Comparison of ENCODE assay signal across 11 cellular contexts in the genomic region with DNA sequence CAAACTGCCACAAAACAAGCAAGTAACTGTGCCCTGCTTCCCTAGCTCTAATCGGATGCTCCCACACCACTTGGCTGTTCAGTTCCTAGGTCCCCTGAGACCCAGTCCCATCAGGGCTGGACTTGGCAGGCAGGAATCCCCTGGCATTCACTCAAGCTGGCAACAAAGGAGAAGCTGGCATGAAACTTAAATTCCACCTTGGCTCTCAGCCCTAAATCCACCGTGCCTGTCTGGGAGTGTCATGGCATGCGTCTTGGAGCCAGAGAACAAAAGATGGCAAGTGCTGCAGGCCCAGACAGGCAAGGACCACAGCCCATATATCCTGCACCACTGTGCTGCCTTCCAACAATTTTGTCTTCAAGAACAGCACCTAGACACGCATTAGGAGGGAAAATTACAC. TPM values are rescaled to one million over a fixed set of nuclear protein-coding genes. Genes with fewer than 3 reads are reported as not detected.
DNase-seq lines count a peak whose midpoint lies in the region; ATAC-seq, FAIRE-seq and TF ChIP-seq lines count a peak whose summit lies in the region.
"Had no signal": no experiment of that assay in that cellular context is flagged by ENCODE, and none has a peak within 500 bp of the region (broad histone marks: within the 10 kb centered on the region; RNA-seq: fewer than 3 reads in every experiment).

No MANE protein-coding gene starts in this region.

- no peaks in the 10 kb centered on the region for H3K27me3 Mint-ChIP-seq in activated CD8-positive, alpha-beta memory T cell treated with anti-CD3 and anti-CD28 coated beads, Interleukin-2, amount 10 ng/mL, durations not matched to agents 7 days and 5 days
- no peaks in the 10 kb centered on the region for H3K27me3 Mint-ChIP-seq in activated naive CD8-positive, alpha-beta T cell treated with anti-CD3 and anti-CD28 coated beads for 36 hours
- H3K27me3 Mint-ChIP-seq in activated T-helper 1 cell treated with anti-CD3 and anti-CD28 coated beads, Interleukin-12 subunit alpha, Interleukin-12 subunit beta, Interleukin-2, Interleukin-4 antibody, amounts not matched to agents 30 ng/mL and 10 ng/mL and 1 ng/mL, durations not matched to agents 14 hours and 24 hours and 36 hours (ENCODE audit: insufficient read depth) = no peaks in the 10 kb centered on the region

- no peak for TF ChIP-seq RAD21 in K562 (CRISPR knock-in tag; conservative IDR thresholded peaks at IDR 0.05 in 1 of 2, IDR thresholded peaks at IDR 0.05 in 1 of 2)

- H3K36me3 ChIP-seq in K562 (ENCODE audit: control insufficient read depth, insufficient read depth, low read length) = peaks cover 38% of the 10 kb centered on the region
- H3K36me3 ChIP-seq in left lung = peaks cover 0 to 38% of the 10 kb centered on the region in 2 donors

- H3K9me1 ChIP-seq in K562 (ENCODE audit: control insufficient read depth, insufficient read depth, low read length) = no peaks in the 10 kb centered on the region

- H3K27ac Mint-ChIP-seq in activated CD8-positive, alpha-beta memory T cell treated with anti-CD3 and anti-CD28 coated beads, Interleukin-2, amount 10 ng/mL, durations not matched to agents 7 days and 5 days = peak overlapping the region; percentile 34
- no peak overlapping the region for H3K27ac Mint-ChIP-seq in activated naive CD8-positive, alpha-beta T cell treated with anti-CD3 and anti-CD28 coated beads for 36 hours
- H3K27ac Mint-ChIP-seq in activated T-helper 1 cell treated with anti-CD3 and anti-CD28 coated beads, Interleukin-12 subunit alpha, Interleukin-12 subunit beta, Interleukin-2, Interleukin-4 antibody, amounts not matched to agents 30 ng/mL and 10 ng/mL and 1 ng/mL, durations not matched to agents 14 hours and 24 hours and 36 hours = no peak overlapping the region

- H3K27me3 ChIP-seq in K562 (ENCODE audit: control insufficient read depth in 2 of 2, insufficient read depth in 2 of 2, low read length in 2 of 2) (no peaks in the 10 kb centered on the region), left lung (no peaks in the 10 kb centered on the region)

- TF ChIP-seq CTCF in K562 (IDR thresholded peaks at IDR 0.05 in 2 of 3, conservative IDR thresholded peaks at IDR 0.05 in 1 of 3; ENCODE audit: insufficient read depth in 2 of 3, low read depth in 1 of 3, low read length in 3 of 3) = no peak
- TF ChIP-seq CTCF in left lung (IDR thresholded peaks at IDR 0.05) = no peak

- H3K4me2 ChIP-seq in K562 (ENCODE audit: insufficient read depth, low read length) = no peak overlapping the region

- FAIRE-seq in K562 (lab: Jason Lieb, UNC) = no peak
- FAIRE-seq: astrocyte had no signal

- no peaks in the 10 kb centered on the region for H3K4me1 Mint-ChIP-seq in activated CD8-positive, alpha-beta memory T cell treated with anti-CD3 and anti-CD28 coated beads, Interleukin-2, amount 10 ng/mL, durations not matched to agents 7 days and 5 days
- H3K4me1 Mint-ChIP-seq in activated naive CD8-positive, alpha-beta T cell treated with anti-CD3 and anti-CD28 coated beads for 36 hours = peaks cover 6% of the 10 kb centered on the region
- peaks cover 5% of the 10 kb centered on the region for H3K4me1 Mint-ChIP-seq in activated T-helper 1 cell treated with anti-CD3 and anti-CD28 coated beads, Interleukin-12 subunit alpha, Interleukin-12 subunit beta, Interleukin-2, Interleukin-4 antibody, amounts not matched to agents 30 ng/mL and 10 ng/mL and 1 ng/mL, durations not matched to agents 14 hours and 24 hours and 36 hours (ENCODE audit: low read depth)

- no peak for TF ChIP-seq EP300 in K562 (IDR thresholded peaks at IDR 0.05; ENCODE audit: low read length)

- POLR2A ChIA-PET in K562 (lab: Yijun Ruan, JAX) = interaction anchor here (0.6 to 5.2 kb wide), 18 partner anchors 9 to 325 kb away, joined by 3 to 46 read pairs (median 6); partner anchors contain the start of genes EGR1, ETF1 and KDM3B

- 58% methylated on average over 4 of the region's 4 CpGs for WGBS in K562 (ENCODE audit: insufficient coverage, low coverage, missing lambda C conversion rate)

- H2AFZ ChIP-seq in K562 (ENCODE audit: low read depth, low read length) = no peak overlapping the region

- H3K4me3 Mint-ChIP-seq in activated CD8-positive, alpha-beta memory T cell treated with anti-CD3 and anti-CD28 coated beads, Interleukin-2, amount 10 ng/mL, durations not matched to agents 7 days and 5 days = no peak overlapping the region
- H3K4me3 Mint-ChIP-seq in activated naive CD8-positive, alpha-beta T cell treated with anti-CD3 and anti-CD28 coated beads for 36 hours = no peak overlapping the region
- H3K4me3 Mint-ChIP-seq in activated T-helper 1 cell treated with anti-CD3 and anti-CD28 coated beads, Interleukin-12 subunit alpha, Interleukin-12 subunit beta, Interleukin-2, Interleukin-4 antibody, amounts not matched to agents 30 ng/mL and 10 ng/mL and 1 ng/mL, durations not matched to agents 14 hours and 24 hours and 36 hours = no peak overlapping the region

- H3K9me3 Mint-ChIP-seq in activated CD8-positive, alpha-beta memory T cell treated with anti-CD3 and anti-CD28 coated beads, Interleukin-2, amount 10 ng/mL, durations not matched to agents 7 days and 5 days (ENCODE audit: low read depth) = no peaks in the 10 kb centered on the region
- H3K9me3 Mint-ChIP-seq in activated naive CD8-positive, alpha-beta T cell treated with anti-CD3 and anti-CD28 coated beads for 36 hours = no peaks in the 10 kb centered on the region
- no peaks in the 10 kb centered on the region for H3K9me3 Mint-ChIP-seq in activated T-helper 1 cell treated with anti-CD3 and anti-CD28 coated beads, Interleukin-12 subunit alpha, Interleukin-12 subunit beta, Interleukin-2, Interleukin-4 antibody, amounts not matched to agents 30 ng/mL and 10 ng/mL and 1 ng/mL, durations not matched to agents 14 hours and 24 hours and 36 hours

- CTCF ChIA-PET in activated CD8-positive, alpha-beta memory T cell treated with anti-CD3 and anti-CD28 coated beads, Interleukin-2, amount 10 ng/mL, durations not matched to agents 7 days and 5 days (lab: Charles Lee) = interaction anchor here (1.0 to 8.1 kb wide), 12 partner anchors 12 to 318 kb away, joined by 3 to 91 read pairs (median 6); partner anchors contain the start of gene EGR1
- CTCF ChIA-PET in K562 (lab: Yijun Ruan, JAX; ENCODE audit: low intra/inter-chr PET ratio) = interaction anchor here (2.8 to 5.4 kb wide), 2 partner anchors 41 to 54 kb away, joined by 26 to 57 read pairs; partner anchors contain the start of gene EGR1

- in situ Hi-C loops in K562 (cut with MboI) = loop anchor here (5.0 kb wide), 1 partner anchor 42 kb away; no protein-coding TSS in a partner anchor

- H3K9ac ChIP-seq in K562 (ENCODE audit: insufficient read depth in 1 of 2, low read depth in 2 of 2, low read length in 2 of 2) = no peak overlapping the region

- no peaks in the 10 kb centered on the region for H3K9me3 ChIP-seq in K562 (replicated peaks; ENCODE audit: control insufficient read depth, insufficient read depth, low read depth, low read length)
- H3K9me3 ChIP-seq in left lung = no peaks in the 10 kb centered on the region

- DNase-seq in activated CD8-positive, alpha-beta memory T cell treated with anti-CD3 and anti-CD28 coated beads, Interleukin-2, amount 10 ng/mL, durations not matched to agents 7 days and 5 days = no peak
- no peak for DNase-seq in activated CD8-positive, alpha-beta memory T cell treated with anti-CD3 and anti-CD28 coated beads, Interleukin-2, amount 50 U/mL, for 48 hours
- no peak for DNase-seq in K562 (ENCODE audit: extremely low read depth in 1 of 4, low spot score in 3 of 4)
- no peak for DNase-seq in left lung
- peak; percentile 68 for DNase-seq in ureter (ENCODE audit: low spot score)
- no peak for DNase-seq in iPS-NIHi11 (ENCODE audit: low spot score)
- DNase-seq in activated naive CD8-positive, alpha-beta T cell treated with anti-CD3 and anti-CD28 coated beads for 36 hours = no peak
- no peak for DNase-seq in activated T-helper 1 cell treated with anti-CD3 and anti-CD28 coated beads, Interleukin-12 subunit alpha, Interleukin-12 subunit beta, Interleukin-2, Interleukin-4 antibody, amounts not matched to agents 30 ng/mL and 10 ng/mL and 1 ng/mL, durations not matched to agents 14 hours and 24 hours and 36 hours (ENCODE audit: low spot score)
- DNase-seq: NCI-H510A treated with DMSO at 0.1 percent for 48 hours; stimulated activated naive CD4-positive, alpha-beta T cell treated with Interleukin-2 at 50 U/mL for 16 hours had no signal

- no TSS peak for BruUV-seq in K562 (replicated peaks; lab: Mats Ljungman, UMichigan)

- H3K4me3 ChIP-seq in K562 (no peak overlapping the region), left lung (no peak overlapping the region)

- peaks cover 14% of the 10 kb centered on the region for H3K36me3 Mint-ChIP-seq in activated CD8-positive, alpha-beta memory T cell treated with anti-CD3 and anti-CD28 coated beads, Interleukin-2, amount 10 ng/mL, durations not matched to agents 7 days and 5 days
- peaks cover 5% of the 10 kb centered on the region for H3K36me3 Mint-ChIP-seq in activated naive CD8-positive, alpha-beta T cell treated with anti-CD3 and anti-CD28 coated beads for 36 hours
- H3K36me3 Mint-ChIP-seq in activated T-helper 1 cell treated with anti-CD3 and anti-CD28 coated beads, Interleukin-12 subunit alpha, Interleukin-12 subunit beta, Interleukin-2, Interleukin-4 antibody, amounts not matched to agents 30 ng/mL and 10 ng/mL and 1 ng/mL, durations not matched to agents 14 hours and 24 hours and 36 hours (ENCODE audit: low read depth) = peaks cover 24% of the 10 kb centered on the region

- H4K20me1 ChIP-seq in K562 (replicated peaks; ENCODE audit: control insufficient read depth, insufficient read depth, low read length) = no peaks in the 10 kb centered on the region; the same call in 1 of the 2 replicates

- TF ChIP-seq POLR2A in K562 (conservative IDR thresholded peaks at IDR 0.05) = 0 out of 2 replicates have a peak, but pooled peaks have one; percentile 19

- no peaks in the 10 kb centered on the region for H3K79me2 ChIP-seq in K562 (ENCODE audit: control insufficient read depth, insufficient read depth, low read length)

- H3K4me1 ChIP-seq in K562 (replicated peaks in 1 of 2; ENCODE audit: control insufficient read depth in 2 of 2, insufficient read depth in 2 of 2, low read length in 2 of 2) = peaks cover 0 to 2% of the 10 kb centered on the region in 2 experiments; a peak in 1 of 5 replicates
- H3K4me1 ChIP-seq in left lung = peaks cover 3 to 18% of the 10 kb centered on the region in 2 donors

- no peak for ATAC-seq in activated CD8-positive, alpha-beta memory T cell treated with anti-CD3 and anti-CD28 coated beads, Interleukin-2, amount 10 ng/mL, durations not matched to agents 7 days and 5 days
- ATAC-seq in K562 (peak; percentile 2; the same call in 2 of the 3 replicates), left lung (peak; percentile 12)

- H3K27ac ChIP-seq in K562 (ENCODE audit: extremely low read depth, low read depth, low read length) (no peak overlapping the region; the same call in 2 of the 3 replicates), left lung (no peak overlapping the region)

- intact Hi-C loops in K562 (cut with micrococcal nuclease) = loop anchor here (2.0 kb wide), 1 partner anchor 44 kb away; no protein-coding TSS in a partner anchor
- intact Hi-C loops in left lung (cut with DNase I) = loop anchor here in 1 of 2 donors (5.0 kb wide), 1 partner anchor 52 kb away; no protein-coding TSS in a partner anchor
- intact Hi-C loops in activated T-helper 1 cell treated with anti-CD3 and anti-CD28 coated beads, Interleukin-12 subunit alpha, Interleukin-12 subunit beta, Interleukin-2, Interleukin-4 antibody, amounts not matched to agents 30 ng/mL and 10 ng/mL and 1 ng/mL, durations not matched to agents 14 hours and 24 hours and 36 hours (cut with micrococcal nuclease) = no loop called here

RNA-seq across cellular contexts. Expression of gene ETF1, which starts 38.2 kb away (rescaled TPM):
- total RNA-seq in activated CD8-positive, alpha-beta memory T cell treated with anti-CD3 and anti-CD28 coated beads, Interleukin-2, amount 10 ng/mL, durations not matched to agents 7 days and 5 days = 100 to 1,000 TPM in 1 of 2 experiments, 10 to 100 TPM in 1; 92.2 to 134 TPM
- total RNA-seq in K562 (2011; cell fraction: chromatin; rRNA removed; ENCODE audit: low replicate concordance) = 43.7 and 83.9 TPM in 2 replicates
- 26.2 and 27.1 TPM in 2 replicates for total RNA-seq in K562 (2011; cell fraction: nucleolus; rRNA removed)
- 53.3 and 65.5 TPM in 2 replicates for total RNA-seq in K562 (2011; cell fraction: nucleoplasm; rRNA removed)
- total RNA-seq in K562 (2014; rRNA removed) = 149 and 157 TPM in 2 replicates
- total RNA-seq in K562 (2014; rRNA removed; fragmentation: Illumina TruSeq; extraction: Trizol) = 190 and 225 TPM in 2 replicates
- total RNA-seq in K562 (2015; rRNA removed; fragmentation: Illumina TruSeq; extraction: Trizol) = 146 and 159 TPM in 2 replicates
- 189 and 209 TPM in 2 replicates for total RNA-seq in K562 (2021)
- polyA plus RNA-seq in K562 (2011; rRNA removed) = 113 and 179 TPM in 2 replicates
- polyA plus RNA-seq in K562 (2011; cell fraction: cytosol; rRNA removed) = 43.2 and 61.7 TPM in 2 replicates
- polyA plus RNA-seq in K562 (2011; cell fraction: nucleus; rRNA removed) = 33.0 and 41.2 TPM in 2 replicates
- 93.8 and 122 TPM in 2 replicates for polyA plus RNA-seq in K562 (2012)
- 162 and 198 TPM in 2 replicates for polyA plus RNA-seq in K562 (2014; fragmentation: Illumina TruSeq; extraction: Trizol)
- polyA plus RNA-seq in K562 (2014; fragmentation: Nextera tagmentation; extraction: Ambion mirVana) = 10 to 100 TPM; 53.7 to 57.3 TPM
- 137 and 164 TPM in 2 replicates for polyA plus RNA-seq in K562 (2014; rRNA removed)
- polyA minus RNA-seq in K562 (2011; rRNA and poly(A)+ RNA removed) = 249 and 254 TPM in 2 replicates
- polyA minus RNA-seq in K562 (2011; cell fraction: cytosol; rRNA and poly(A)+ RNA removed) = 67.7 and 94.2 TPM in 2 replicates
- polyA minus RNA-seq in K562 (2011; cell fraction: nucleus; rRNA and poly(A)+ RNA removed) = 25.3 and 40.0 TPM in 2 replicates
- total RNA-seq in left lung = 100 to 1,000 TPM; 107 to 112 TPM
- total RNA-seq in ureter = 112 TPM
- 100 to 1,000 TPM; 256 TPM for total RNA-seq in activated naive CD8-positive, alpha-beta T cell treated with anti-CD3 and anti-CD28 coated beads for 36 hours
- 201 and 219 TPM in 2 replicates for total RNA-seq in activated T-helper 1 cell treated with anti-CD3 and anti-CD28 coated beads, Interleukin-12 subunit alpha, Interleukin-12 subunit beta, Interleukin-2, Interleukin-4 antibody, amounts not matched to agents 30 ng/mL and 10 ng/mL and 1 ng/mL, durations not matched to agents 14 hours and 24 hours and 36 hours

RNA-seq across cellular contexts. Expression of gene EGR1, which starts 39.5 kb away (rescaled TPM):
- total RNA-seq in activated CD8-positive, alpha-beta memory T cell treated with anti-CD3 and anti-CD28 coated beads, Interleukin-2, amount 10 ng/mL, durations not matched to agents 7 days and 5 days = 10 to 100 TPM; 10.0 to 10.7 TPM
- total RNA-seq in K562 (2011; cell fraction: chromatin; rRNA removed; ENCODE audit: low replicate concordance) = 105 and 112 TPM in 2 replicates
- total RNA-seq in K562 (2011; cell fraction: nucleolus; rRNA removed) = 51.7 and 57.5 TPM in 2 replicates
- 70.1 and 77.6 TPM in 2 replicates for total RNA-seq in K562 (2011; cell fraction: nucleoplasm; rRNA removed)
- total RNA-seq in K562 (2014; rRNA removed) (10.1 and 32.7 TPM in 2 replicates), K562 (2014; rRNA removed; fragmentation: Illumina TruSeq; extraction: Trizol) (12.0 and 19.7 TPM in 2 replicates), K562 (2015; rRNA removed; fragmentation: Illumina TruSeq; extraction: Trizol) (1.3 and 1.7 TPM in 2 replicates), K562 (2021) (77.0 and 135 TPM in 2 replicates), left lung (10 to 100 TPM; 42.3 to 92.6 TPM), ureter (41.6 TPM)
- polyA plus RNA-seq in K562 (2011; rRNA removed) (9.0 and 12.2 TPM in 2 replicates), K562 (2014; fragmentation: Illumina TruSeq; extraction: Trizol) (78.6 and 132 TPM in 2 replicates), K562 (2014; fragmentation: Nextera tagmentation; extraction: Ambion mirVana) (10 to 100 TPM; 21.5 to 43.6 TPM), K562 (2014; rRNA removed) (54.7 and 102 TPM in 2 replicates)
- polyA plus RNA-seq in K562 (2011; cell fraction: cytosol; rRNA removed) = 10.0 and 22.8 TPM in 2 replicates
- polyA plus RNA-seq in K562 (2011; cell fraction: nucleus; rRNA removed) = 25.0 and 99.0 TPM in 2 replicates
- polyA plus RNA-seq in K562 (2012) = 195 and 197 TPM in 2 replicates
- polyA minus RNA-seq in K562 (2011; rRNA and poly(A)+ RNA removed) = 8.4 and 15.0 TPM in 2 replicates
- 36.2 and 53.5 TPM in 2 replicates for polyA minus RNA-seq in K562 (2011; cell fraction: cytosol; rRNA and poly(A)+ RNA removed)
- polyA minus RNA-seq in K562 (2011; cell fraction: nucleus; rRNA and poly(A)+ RNA removed) = 13.7 and 30.8 TPM in 2 replicates
- 10 to 100 TPM; 48.0 to 48.1 TPM for total RNA-seq in activated naive CD8-positive, alpha-beta T cell treated with anti-CD3 and anti-CD28 coated beads for 36 hours
- 42.8 and 43.0 TPM in 2 replicates for total RNA-seq in activated T-helper 1 cell treated with anti-CD3 and anti-CD28 coated beads, Interleukin-12 subunit alpha, Interleukin-12 subunit beta, Interleukin-2, Interleukin-4 antibody, amounts not matched to agents 30 ng/mL and 10 ng/mL and 1 ng/mL, durations not matched to agents 14 hours and 24 hours and 36 hours
